Comparison of ENCODE assay signal across 9 cellular contexts in genomic region chr6:158131926-158132325, GRCh38. TPM values are rescaled to one million over a fixed set of nuclear protein-coding genes. Genes with fewer than 3 reads are reported as not detected.
DNase-seq lines count a peak whose midpoint lies in the region; ATAC-seq and TF ChIP-seq lines count a peak whose summit lies in the region.
"Had no signal": no experiment of that assay in that cellular context is flagged by ENCODE, and none has a peak within 500 bp of the region (broad histone marks: within the 10 kb centered on the region; RNA-seq: fewer than 3 reads in every experiment).

No MANE protein-coding gene starts in this region.

- H3K27ac ChIP-seq in ascending aorta = no peak overlapping the region
- H3K27ac ChIP-seq: thoracic aorta had no signal

- POLR2A ChIA-PET in BJ (lab: Charles Lee) = no interaction called here

- TF ChIP-seq CTCF in BJ (IDR thresholded peaks at IDR 0.05; ENCODE audit: insufficient read depth, low read depth, low read length) (peak; percentile 33), epithelial cell of proximal tubule (conservative IDR thresholded peaks at IDR 0.05; ENCODE audit: low read depth, low read length) (peak; percentile 52), ascending aorta (IDR thresholded peaks at IDR 0.05) (peak in 1 of 3 experiments; percentile 6)

- no peaks in the 10 kb centered on the region for H3K4me1 ChIP-seq in ascending aorta

- CTCF ChIA-PET in BJ (lab: Yijun Ruan, JAX) = interaction anchor here (0.6 to 2.5 kb wide), 9 partner anchors 9 to 817 kb away, joined by 3 to 14 read pairs (median 3); no protein-coding TSS in a partner anchor

- H3K27me3 ChIP-seq in BJ (ENCODE audit: control insufficient read depth, insufficient read depth, low read length) (no peaks in the 10 kb centered on the region), ascending aorta (no peaks in the 10 kb centered on the region)

- DNase-seq in BJ (ENCODE audit: low read depth) = no peak
- DNase-seq in NOMO-1 treated with dmso at 0.1 percent for 144 hours (lab: John Stamatoyannopoulos, UW; ENCODE audit: unreplicated experiment) = peak; percentile 14
- no peak for DNase-seq in epithelial cell of proximal tubule (ENCODE audit: low read depth)
- no peak for DNase-seq in NCI-H774 (lab: John Stamatoyannopoulos, UW)
- no peak for DNase-seq in ascending aorta (ENCODE audit: low spot score in 2 of 2)

- ATAC-seq in GM21447 (IDR thresholded peaks at IDR 0.05; ENCODE audit: unreplicated experiment) (peak; percentile 55), GM21360 (IDR thresholded peaks at IDR 0.05; ENCODE audit: unreplicated experiment) (no peak), HG02642 (IDR thresholded peaks at IDR 0.05; ENCODE audit: poor library complexity, unreplicated experiment) (no peak)

- H3K9me3 ChIP-seq in ascending aorta = no peaks in the 10 kb centered on the region
- H3K9me3 ChIP-seq: thoracic aorta had no signal

- intact Hi-C loops in ascending aorta (cut with DNase I) = no loop called here

- no peaks in the 10 kb centered on the region; the same call in 1 of the 2 replicates for H3K36me3 ChIP-seq in BJ (ENCODE audit: control insufficient read depth, insufficient read depth, low read length)
- H3K36me3 ChIP-seq in ascending aorta = peaks cover 4 to 10% of the 10 kb centered on the region in 2 donors

- H3K4me3 ChIP-seq in BJ (ENCODE audit: low read depth, low read length) = no peak overlapping the region
- H3K4me3 ChIP-seq in epithelial cell of proximal tubule (ENCODE audit: low read depth, low read length) = no peak overlapping the region
- H3K4me3 ChIP-seq in ascending aorta = no peak overlapping the region
- H3K4me3 ChIP-seq: thoracic aorta had no signal

RNA-seq across cellular contexts. Expression of gene SERAC1, which starts 36.1 kb away (rescaled TPM):
- polyA plus RNA-seq in BJ (2011; rRNA removed) = 6.1 and 10.9 TPM in 2 replicates
- polyA minus RNA-seq in BJ (2011; rRNA and poly(A)+ RNA removed) = 5.9 and 7.2 TPM in 2 replicates
- total RNA-seq in epithelial cell of proximal tubule (5.1 and 7.5 TPM in 2 replicates), ascending aorta (9.3 TPM)

RNA-seq across cellular contexts. Expression of gene GTF2H5, which starts 36.2 kb away (rescaled TPM):
- polyA plus RNA-seq in BJ (2011; rRNA removed) = 4.9 and 15.4 TPM in 2 replicates
- 1.1 and 1.9 TPM in 2 replicates for polyA minus RNA-seq in BJ (2011; rRNA and poly(A)+ RNA removed)
- total RNA-seq in epithelial cell of proximal tubule (4.2 and 7.7 TPM in 2 replicates), ascending aorta (17.0 TPM)
